In the genomic region with DNA sequence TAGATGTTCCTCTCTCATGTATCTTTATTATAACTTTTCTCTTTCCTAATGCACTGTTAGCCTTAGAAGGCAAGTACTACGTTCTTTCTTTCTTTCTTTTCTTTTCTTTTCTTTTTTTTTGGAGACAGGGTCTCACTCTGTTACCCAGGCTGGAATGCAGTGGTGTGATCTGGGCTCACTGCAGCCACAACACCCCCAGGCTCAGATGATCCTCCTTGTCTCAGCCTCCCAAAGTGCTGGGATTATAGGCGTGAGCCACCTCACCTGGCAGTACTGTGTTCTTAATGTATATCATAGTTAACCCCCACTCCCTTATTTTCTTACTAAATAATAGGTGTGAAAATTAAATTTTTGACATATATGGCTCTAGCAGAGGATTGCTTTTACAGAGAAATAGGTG, we compare ENCODE assay signal across 18 cellular contexts. TPM values are rescaled to one million over a fixed set of nuclear protein-coding genes. Genes with fewer than 3 reads are reported as not detected.
DNase-seq lines count a peak whose midpoint lies in the region; ATAC-seq and TF ChIP-seq lines count a peak whose summit lies in the region.
"Had no signal": no experiment of that assay in that cellular context is flagged by ENCODE, and none has a peak within 500 bp of the region (broad histone marks: within the 10 kb centered on the region; RNA-seq: fewer than 3 reads in every experiment).

No MANE protein-coding gene starts in this region.

- no peak overlapping the region for H3T11ph ChIP-seq in H9 (ENCODE audit: low read length)

- peaks cover 17% of the 10 kb centered on the region for H3K4me1 ChIP-seq in H9 (ENCODE audit: insufficient read depth, low read length)
- H3K4me1 ChIP-seq in suprapubic skin = peaks cover 78% of the 10 kb centered on the region
- H3K4me1 ChIP-seq in prostate gland (replicated peaks) = no peaks in the 10 kb centered on the region
- H3K4me1 ChIP-seq in effector memory CD4-positive, alpha-beta T cell (ENCODE audit: control insufficient read depth, insufficient read depth, low read length, poor library complexity, severe bottlenecking) = peaks cover 22% of the 10 kb centered on the region
- H3K4me1 ChIP-seq: BE2C had no signal

- H3K56ac ChIP-seq in H9 (ENCODE audit: insufficient read length, low read depth, low read length) = no peak overlapping the region

- no peak overlapping the region for H2BK15ac ChIP-seq in H9 (ENCODE audit: low read depth, low read length)

- peaks cover 4% of the 10 kb centered on the region; the same call in 1 of the 2 replicates for H3K79me2 ChIP-seq in H9 (ENCODE audit: insufficient read depth, low read length)

- H3K9ac ChIP-seq in H9 (ENCODE audit: extremely low read depth, insufficient read length, low read length) = no peak overlapping the region
- H3K9ac ChIP-seq: parathyroid adenoma had no signal

- intact Hi-C loops in activated T-helper 1 cell treated with anti-CD3 and anti-CD28 coated beads, Interleukin-12 subunit alpha, Interleukin-12 subunit beta, Interleukin-2, Interleukin-4 antibody, amounts not matched to agents 30 ng/mL and 10 ng/mL and 1 ng/mL, durations not matched to agents 14 hours and 24 hours and 36 hours (cut with micrococcal nuclease) = loop anchor here (5.0 kb wide), 1 partner anchor 276 kb away; no protein-coding TSS in a partner anchor
- intact Hi-C loops in prostate gland (cut with DNase I) = no loop called here

- peaks cover 64% of the 10 kb centered on the region in 2 experiments for H3K4me1 Mint-ChIP-seq in H9
- H3K4me1 Mint-ChIP-seq in activated T-helper 1 cell treated with anti-CD3 and anti-CD28 coated beads, Interleukin-12 subunit alpha, Interleukin-12 subunit beta, Interleukin-2, Interleukin-4 antibody, amounts not matched to agents 30 ng/mL and 10 ng/mL and 1 ng/mL, durations not matched to agents 14 hours and 24 hours and 36 hours (ENCODE audit: low read depth) = peaks cover 84% of the 10 kb centered on the region
- peaks cover 59% of the 10 kb centered on the region for H3K4me1 Mint-ChIP-seq in memory B cell

- no peak for TF ChIP-seq POLR2A in suprapubic skin (IDR thresholded peaks at IDR 0.05)
- no peak for TF ChIP-seq POLR2A in prostate gland (IDR thresholded peaks at IDR 0.05)

- H2BK12ac ChIP-seq in H9 (ENCODE audit: insufficient read length, low read depth, low read length) = no peak overlapping the region

- H3K9me3 ChIP-seq in H9 (ENCODE audit: control insufficient read depth, low read depth, low read length) = no peaks in the 10 kb centered on the region
- no peaks in the 10 kb centered on the region for H3K9me3 ChIP-seq in suprapubic skin
- no peaks in the 10 kb centered on the region for H3K9me3 ChIP-seq in prostate gland
- no peaks in the 10 kb centered on the region for H3K9me3 ChIP-seq in effector memory CD4-positive, alpha-beta T cell (ENCODE audit: control insufficient read depth, low read length)
- H3K9me3 ChIP-seq: BE2C, thyroid gland had no signal

- H2AFZ ChIP-seq in H9 (ENCODE audit: low read length) = no peak overlapping the region
- H2AFZ ChIP-seq: parathyroid adenoma had no signal

- TF ChIP-seq EP300 in suprapubic skin (IDR thresholded peaks at IDR 0.05) = no peak

- no peaks in the 10 kb centered on the region for H3K27me3 Mint-ChIP-seq in H9 (ENCODE audit: low read depth)
- no peaks in the 10 kb centered on the region for H3K27me3 Mint-ChIP-seq in activated T-helper 1 cell treated with anti-CD3 and anti-CD28 coated beads, Interleukin-12 subunit alpha, Interleukin-12 subunit beta, Interleukin-2, Interleukin-4 antibody, amounts not matched to agents 30 ng/mL and 10 ng/mL and 1 ng/mL, durations not matched to agents 14 hours and 24 hours and 36 hours (ENCODE audit: insufficient read depth)
- H3K27me3 Mint-ChIP-seq in memory B cell = no peaks in the 10 kb centered on the region
- H3K27me3 Mint-ChIP-seq: activated CD4-positive, alpha-beta memory T cell treated with anti-CD3 and anti-CD28 coated beads for 36 hours had no signal

- H3K36me3 Mint-ChIP-seq in H9 (ENCODE audit: insufficient read depth in 1 of 3, low read depth in 3 of 3) (peaks cover 6 to 10% (median 8%) of the 10 kb centered on the region in 3 experiments), memory B cell (peaks cover 28% of the 10 kb centered on the region)
- H3K36me3 Mint-ChIP-seq in activated T-helper 1 cell treated with anti-CD3 and anti-CD28 coated beads, Interleukin-12 subunit alpha, Interleukin-12 subunit beta, Interleukin-2, Interleukin-4 antibody, amounts not matched to agents 30 ng/mL and 10 ng/mL and 1 ng/mL, durations not matched to agents 14 hours and 24 hours and 36 hours (ENCODE audit: low read depth) = peaks cover 28% of the 10 kb centered on the region

- H3K14ac ChIP-seq in H9 (ENCODE audit: insufficient read depth, low read length) = no peak overlapping the region

- H3K9me3 Mint-ChIP-seq in H9 (peaks cover 3 to 4% of the 10 kb centered on the region in 2 experiments; a peak in 4 of 5 replicates), memory B cell (peaks cover 2% of the 10 kb centered on the region)
- peaks cover 4% of the 10 kb centered on the region for H3K9me3 Mint-ChIP-seq in activated T-helper 1 cell treated with anti-CD3 and anti-CD28 coated beads, Interleukin-12 subunit alpha, Interleukin-12 subunit beta, Interleukin-2, Interleukin-4 antibody, amounts not matched to agents 30 ng/mL and 10 ng/mL and 1 ng/mL, durations not matched to agents 14 hours and 24 hours and 36 hours

- no peak overlapping the region for H3K23ac ChIP-seq in H9 (ENCODE audit: insufficient read length, low read depth, low read length)

- no peak overlapping the region for H4K8ac ChIP-seq in H9 (replicated peaks; ENCODE audit: insufficient read length, low read depth, low read length)

- DNase-seq in H9 (no peak), memory B cell (ENCODE audit: low spot score in 2 of 2) (no peak), suprapubic skin (ENCODE audit: low spot score in 2 of 2) (no peak), prostate gland (ENCODE audit: low spot score) (no peak), RKO (ENCODE audit: low spot score) (no peak)
- DNase-seq in activated T-helper 1 cell treated with anti-CD3 and anti-CD28 coated beads, Interleukin-12 subunit alpha, Interleukin-12 subunit beta, Interleukin-2, Interleukin-4 antibody, amounts not matched to agents 30 ng/mL and 10 ng/mL and 1 ng/mL, durations not matched to agents 14 hours and 24 hours and 36 hours (ENCODE audit: low spot score) = no peak
- no peak for DNase-seq in stimulated activated CD4-positive, alpha-beta T cell treated with anti-CD3 and anti-CD28 coated beads, Interleukin-4, amount 100 ng/mL, for 4 hours
- DNase-seq in effector memory CD4-positive, alpha-beta T cell = no peak
- DNase-seq: activated CD4-positive, alpha-beta memory T cell treated with anti-CD3 and anti-CD28 coated beads for 36 hours; activated T-cell treated with anti-CD3 and anti-CD28 coated beads, Interleukin-2, amount 50 U/mL, for 48 hours; amygdala; BE2C; cerebellar nuclear complex; DMS53; hypothalamus; NCI-H1417 treated with DMSO at 0.1 percent for 48 hours; thyroid gland had no signal

- H3K23me2 ChIP-seq in H9 (ENCODE audit: insufficient read length, low read depth, low read length, poor library complexity, severe bottlenecking) = no peaks in the 10 kb centered on the region

- H3K4me2 ChIP-seq in H9 (ENCODE audit: insufficient read depth, insufficient read length, low read length) = no peak overlapping the region

- no peak overlapping the region for H3K4ac ChIP-seq in H9 (ENCODE audit: low read depth, low read length)

- H3K36me3 ChIP-seq in suprapubic skin = no peaks in the 10 kb centered on the region
- H3K36me3 ChIP-seq in prostate gland = no peaks in the 10 kb centered on the region
- no peaks in the 10 kb centered on the region for H3K36me3 ChIP-seq in effector memory CD4-positive, alpha-beta T cell (ENCODE audit: control insufficient read depth, insufficient read depth, low read length)
- H3K36me3 ChIP-seq: BE2C, thyroid gland had no signal

- no peak overlapping the region for H4K91ac ChIP-seq in H9 (ENCODE audit: insufficient read length, low read depth, low read length)

- H4K5ac ChIP-seq in H9 (ENCODE audit: insufficient read length, low read depth, low read length) = no peak overlapping the region

- H3K4me3 Mint-ChIP-seq in H9 = no peak overlapping the region
- H3K4me3 Mint-ChIP-seq in activated T-helper 1 cell treated with anti-CD3 and anti-CD28 coated beads, Interleukin-12 subunit alpha, Interleukin-12 subunit beta, Interleukin-2, Interleukin-4 antibody, amounts not matched to agents 30 ng/mL and 10 ng/mL and 1 ng/mL, durations not matched to agents 14 hours and 24 hours and 36 hours = no peak overlapping the region
- no peak overlapping the region for H3K4me3 Mint-ChIP-seq in memory B cell
- H3K4me3 Mint-ChIP-seq: activated CD4-positive, alpha-beta memory T cell treated with anti-CD3 and anti-CD28 coated beads for 36 hours had no signal

- no CpG with 5 or more reads among the region's 2 CpGs for WGBS in H9 (ENCODE audit: extremely low coverage, insufficient read length, low lambda C conversion rate)
- 69% methylated on average over 2 of the region's 2 CpGs for WGBS in suprapubic skin
- WGBS in prostate gland = 97% methylated on average over 2 of the region's 2 CpGs

- H3K27ac Mint-ChIP-seq in H9 (peak overlapping the region; percentile 42 to 82 (median 76); a peak in 5 of 7 replicates), memory B cell (peak overlapping the region; percentile 38)
- H3K27ac Mint-ChIP-seq in activated T-helper 1 cell treated with anti-CD3 and anti-CD28 coated beads, Interleukin-12 subunit alpha, Interleukin-12 subunit beta, Interleukin-2, Interleukin-4 antibody, amounts not matched to agents 30 ng/mL and 10 ng/mL and 1 ng/mL, durations not matched to agents 14 hours and 24 hours and 36 hours = peak overlapping the region; percentile 20
- H3K27ac Mint-ChIP-seq: activated CD4-positive, alpha-beta memory T cell treated with anti-CD3 and anti-CD28 coated beads for 36 hours had no signal

- H3K4me3 ChIP-seq in suprapubic skin = no peak overlapping the region
- no peak overlapping the region for H3K4me3 ChIP-seq in prostate gland
- no peak overlapping the region for H3K4me3 ChIP-seq in effector memory CD4-positive, alpha-beta T cell (ENCODE audit: insufficient read depth, low read depth, low read length, poor library complexity, severe bottlenecking)
- H3K4me3 ChIP-seq: thyroid gland had no signal

- TF ChIP-seq CTCF in H9 (conservative IDR thresholded peaks at IDR 0.05) = no peak
- no peak for TF ChIP-seq CTCF in suprapubic skin (IDR thresholded peaks at IDR 0.05)
- no peak for TF ChIP-seq CTCF in prostate gland (IDR thresholded peaks at IDR 0.05)

- H2AK5ac ChIP-seq in H9 (ENCODE audit: insufficient read length, low read length) = no peak overlapping the region

- ATAC-seq in memory B cell (ENCODE audit: low read depth) = no peak

- no peaks in the 10 kb centered on the region for H3K27me3 ChIP-seq in H9 (ENCODE audit: insufficient read depth, low read length)
- no peaks in the 10 kb centered on the region for H3K27me3 ChIP-seq in suprapubic skin
- H3K27me3 ChIP-seq in prostate gland (replicated peaks; ENCODE audit: insufficient read depth) = no peaks in the 10 kb centered on the region
- no peaks in the 10 kb centered on the region for H3K27me3 ChIP-seq in effector memory CD4-positive, alpha-beta T cell (replicated peaks; ENCODE audit: control insufficient read depth, insufficient read depth, low read length, poor library complexity, severe bottlenecking)
- H3K27me3 ChIP-seq: BE2C, thyroid gland had no signal

- H2BK20ac ChIP-seq in H9 (ENCODE audit: low read depth, low read length, poor library complexity, severe bottlenecking) = no peak overlapping the region

- no peak overlapping the region for H2BK5ac ChIP-seq in H9 (ENCODE audit: insufficient read length, low read length)

- H4K20me1 ChIP-seq in H9 (ENCODE audit: control insufficient read depth, insufficient read depth, insufficient read length) = no peaks in the 10 kb centered on the region

- H3K18ac ChIP-seq in H9 (ENCODE audit: insufficient read length, low read depth, low read length) = no peak overlapping the region

- peaks cover 8% of the 10 kb centered on the region for H3K79me1 ChIP-seq in H9 (ENCODE audit: insufficient read depth, low read depth, low read length, poor library complexity, severe bottlenecking)

- no peak overlapping the region for H2BK120ac ChIP-seq in H9 (ENCODE audit: low read depth, low read length, poor library complexity, severe bottlenecking)

- no peak overlapping the region for H3K27ac ChIP-seq in H9 (ENCODE audit: insufficient read length, low read depth, low read length)
- peak overlapping the region; percentile 89 for H3K27ac ChIP-seq in suprapubic skin
- H3K27ac ChIP-seq in prostate gland = no peak overlapping the region
- no peak overlapping the region for H3K27ac ChIP-seq in effector memory CD4-positive, alpha-beta T cell (ENCODE audit: insufficient read depth, low read length, poor library complexity, severe bottlenecking)
- H3K27ac ChIP-seq: parathyroid adenoma had no signal

RNA-seq across cellular contexts. Expression of gene IQGAP1, which starts 23.1 kb away (rescaled TPM):
- 67.0 and 72.4 TPM in 2 replicates for total RNA-seq in H9 (2021)
- 144 and 149 TPM in 2 replicates for total RNA-seq in activated T-helper 1 cell treated with anti-CD3 and anti-CD28 coated beads, Interleukin-12 subunit alpha, Interleukin-12 subunit beta, Interleukin-2, Interleukin-4 antibody, amounts not matched to agents 30 ng/mL and 10 ng/mL and 1 ng/mL, durations not matched to agents 14 hours and 24 hours and 36 hours
- total RNA-seq in suprapubic skin = 100 to 1,000 TPM; 206 to 448 (median 215) TPM
- total RNA-seq in prostate gland = 100 to 1,000 TPM; 131 to 155 TPM

RNA-seq across cellular contexts. Expression of gene ZNF774, which starts 59.1 kb away (rescaled TPM):
- total RNA-seq in H9 (2021) (1.0 and 2.5 TPM in 2 replicates), suprapubic skin (1 to 10 TPM; 1.4 to 7.2 (median 3.2) TPM), prostate gland (10 to 100 TPM in 1 of 2 donors, 1 to 10 TPM in 1; 7.5 to 10.5 TPM)
- total RNA-seq in activated T-helper 1 cell treated with anti-CD3 and anti-CD28 coated beads, Interleukin-12 subunit alpha, Interleukin-12 subunit beta, Interleukin-2, Interleukin-4 antibody, amounts not matched to agents 30 ng/mL and 10 ng/mL and 1 ng/mL, durations not matched to agents 14 hours and 24 hours and 36 hours = 1.6 and 2.1 TPM in 2 replicates

Comparison
In these comparisons a context has a peak if more than half of its experiments do, and no peak if none do; other contexts are left out.
1. H3K27ac Mint-ChIP-seq: peak in every context shown above with its lines; median percentile 76 in H9; 38 in memory B cell; 20 in activated T-helper 1 cell treated with anti-CD3 and anti-CD28 coated beads, Interleukin-12 subunit alpha, Interleukin-12 subunit beta, Interleukin-2, Interleukin-4 antibody, amounts not matched to agents 30 ng/mL and 10 ng/mL and 1 ng/mL, durations not matched to agents 14 hours and 24 hours and 36 hours.